Comparison of ENCODE assay signal across 37 cellular contexts in genomic region chr9:113916931-113917330, GRCh38. TPM values are rescaled to one million over a fixed set of nuclear protein-coding genes. Genes with fewer than 3 reads are reported as not detected.
DNase-seq lines count a peak whose midpoint lies in the region; ATAC-seq, FAIRE-seq and TF ChIP-seq lines count a peak whose summit lies in the region.
"Had no signal": no experiment of that assay in that cellular context is flagged by ENCODE, and none has a peak within 500 bp of the region (broad histone marks: within the 10 kb centered on the region; RNA-seq: fewer than 3 reads in every experiment).

No MANE protein-coding gene starts in this region.

- H3K4me1 ChIP-seq in HEK293 (ENCODE audit: control insufficient read depth, insufficient read depth, low read length) (no peaks in the 10 kb centered on the region), K562 (replicated peaks in 1 of 2; ENCODE audit: control insufficient read depth in 2 of 2, insufficient read depth in 2 of 2, low read length in 2 of 2) (no peaks in the 10 kb centered on the region)
- H3K4me1 ChIP-seq: A549, BLaER1, Caco-2 had no signal

- TF ChIP-seq EP300 in K562 (IDR thresholded peaks at IDR 0.05; ENCODE audit: low read length) = no peak

- FAIRE-seq in K562 (lab: Jason Lieb, UNC) = no peak
- FAIRE-seq: A204.1, A549, D721Med had no signal

- H3K4me1 Mint-ChIP-seq in activated CD4-positive, alpha-beta T cell treated with anti-CD3 and anti-CD28 coated beads, Interleukin-2, amount 10 ng/mL, durations not matched to agents 24 days and 14 days = no peaks in the 10 kb centered on the region
- H3K4me1 Mint-ChIP-seq in activated CD4-positive, alpha-beta T cell treated with anti-CD3 and anti-CD28 coated beads for 36 hours = no peaks in the 10 kb centered on the region
- no peaks in the 10 kb centered on the region for H3K4me1 Mint-ChIP-seq in activated T-cell treated with anti-CD3 and anti-CD28 coated beads, Interleukin-2, amount 50 U/mL, for 72 hours (ENCODE audit: low read depth)
- H3K4me1 Mint-ChIP-seq in immature natural killer cell = peaks cover 2 to 3% of the 10 kb centered on the region in 2 donors
- H3K4me1 Mint-ChIP-seq: B cell; CD4-positive, alpha-beta memory T cell; CD4-positive, CD25-positive, alpha-beta regulatory T cell; CD8-positive, alpha-beta memory T cell had no signal

- intact Hi-C loops in activated CD4-positive, alpha-beta T cell treated with anti-CD3 and anti-CD28 coated beads, Interleukin-2, amount 10 ng/mL, durations not matched to agents 24 days and 14 days (cut with micrococcal nuclease) = no loop called here
- intact Hi-C loops in activated CD4-positive, alpha-beta T cell treated with anti-CD3 and anti-CD28 coated beads for 36 hours (cut with DNase I, micrococcal nuclease) = no loop called here
- intact Hi-C loops in K562 (cut with micrococcal nuclease) = no loop called here

- no peak for TF ChIP-seq POLR2A in K562 (conservative IDR thresholded peaks at IDR 0.05)

- TF ChIP-seq CTCF in HEK293 (tag by site-specific recombination; IDR thresholded peaks at IDR 0.05) (no peak), K562 (IDR thresholded peaks at IDR 0.05 in 2 of 3, conservative IDR thresholded peaks at IDR 0.05 in 1 of 3; ENCODE audit: insufficient read depth in 2 of 3, low read depth in 1 of 3, low read length in 3 of 3) (no peak)

- no peaks in the 10 kb centered on the region for H3K36me3 ChIP-seq in HEK293 (ENCODE audit: control insufficient read depth in 2 of 2, insufficient read depth in 1 of 2, low read length in 2 of 2)
- no peaks in the 10 kb centered on the region for H3K36me3 ChIP-seq in K562 (ENCODE audit: control insufficient read depth, insufficient read depth, low read length)

- no peak overlapping the region for H3K9ac ChIP-seq in K562 (ENCODE audit: insufficient read depth in 1 of 2, low read depth in 2 of 2, low read length in 2 of 2)
- H3K9ac ChIP-seq: BLaER1; BLaER1 treated with 17β-estradiol and CSF1 and Interleukin-3, amounts not matched to agents 10 nM and 100 nM had no signal

- CTCF ChIA-PET in activated CD4-positive, alpha-beta T cell treated with anti-CD3 and anti-CD28 coated beads for 36 hours (lab: Charles Lee) = interaction anchor here (1.0 kb wide), 1 partner anchor 46 kb away, joined by 3 read pairs; no protein-coding TSS in a partner anchor
- CTCF ChIA-PET in HEK293 (lab: Yijun Ruan, JAX) (interaction anchor here (0.9 to 1.1 kb wide), 3 partner anchors 13 to 109 kb away, joined by 3 to 4 read pairs (median 3); no protein-coding TSS in a partner anchor), K562 (lab: Yijun Ruan, JAX; ENCODE audit: low intra/inter-chr PET ratio) (no interaction called here)

- H3K9me3 Mint-ChIP-seq in activated CD4-positive, alpha-beta T cell treated with anti-CD3 and anti-CD28 coated beads, Interleukin-2, amount 10 ng/mL, durations not matched to agents 24 days and 14 days = no peaks in the 10 kb centered on the region
- H3K9me3 Mint-ChIP-seq in activated CD4-positive, alpha-beta T cell treated with anti-CD3 and anti-CD28 coated beads for 36 hours (ENCODE audit: low read depth) = no peaks in the 10 kb centered on the region
- no peaks in the 10 kb centered on the region for H3K9me3 Mint-ChIP-seq in activated T-cell treated with anti-CD3 and anti-CD28 coated beads, Interleukin-2, amount 50 U/mL, for 72 hours
- peaks cover 0 to under 1% (median 0%) of the 10 kb centered on the region in 6 donors for H3K9me3 Mint-ChIP-seq in immature natural killer cell
- H3K9me3 Mint-ChIP-seq: CD14-positive monocyte; CD8-positive, alpha-beta T cell had no signal

- H3K9me1 ChIP-seq in K562 (ENCODE audit: control insufficient read depth, insufficient read depth, low read length) = no peaks in the 10 kb centered on the region

- H3K9me3 ChIP-seq in HEK293 (ENCODE audit: control insufficient read depth, insufficient read depth, low read depth, low read length) (no peaks in the 10 kb centered on the region), K562 (replicated peaks; ENCODE audit: control insufficient read depth, insufficient read depth, low read depth, low read length) (no peaks in the 10 kb centered on the region)
- H3K9me3 ChIP-seq: A549, BE2C, BLaER1, Caco-2 had no signal

- no peak overlapping the region for H3K27ac Mint-ChIP-seq in activated CD4-positive, alpha-beta T cell treated with anti-CD3 and anti-CD28 coated beads, Interleukin-2, amount 10 ng/mL, durations not matched to agents 24 days and 14 days
- no peak overlapping the region for H3K27ac Mint-ChIP-seq in activated CD4-positive, alpha-beta T cell treated with anti-CD3 and anti-CD28 coated beads for 36 hours
- no peak overlapping the region for H3K27ac Mint-ChIP-seq in activated T-cell treated with anti-CD3 and anti-CD28 coated beads, Interleukin-2, amount 50 U/mL, for 72 hours
- H3K27ac Mint-ChIP-seq in immature natural killer cell = no peak overlapping the region
- H3K27ac Mint-ChIP-seq: B cell; CD4-positive, alpha-beta memory T cell; CD4-positive, alpha-beta T cell; CD4-positive, CD25-positive, alpha-beta regulatory T cell; CD8-positive, alpha-beta T cell had no signal

- no peak overlapping the region for H3K4me2 ChIP-seq in K562 (ENCODE audit: insufficient read depth, low read length)
- H3K4me2 ChIP-seq: A549; BLaER1; BLaER1 treated with 17β-estradiol and CSF1 and Interleukin-3, amounts not matched to agents 10 nM and 100 nM had no signal

- ATAC-seq in activated CD4-positive, alpha-beta T cell treated with anti-CD3 and anti-CD28 coated beads for 36 hours = no peak
- ATAC-seq in K562 = no peak
- ATAC-seq in left lobe of liver = no peak
- no peak for ATAC-seq in activated T-cell treated with anti-CD3 and anti-CD28 coated beads, Interleukin-2, amount 50 U/mL, for 72 hours (replicated peaks in 1 of 2)
- ATAC-seq: A549; CD8-positive, alpha-beta T cell had no signal

- H2AFZ ChIP-seq in K562 (ENCODE audit: low read depth, low read length) = no peak overlapping the region

- no peak overlapping the region for H3K4me3 ChIP-seq in HEK293 (ENCODE audit: low read depth, low read length)
- H3K4me3 ChIP-seq in K562 = no peak overlapping the region
- H3K4me3 ChIP-seq: A549; BLaER1; BLaER1 treated with 17β-estradiol and CSF1 and Interleukin-3, amounts not matched to agents 10 nM and 100 nM had no signal

- no peaks in the 10 kb centered on the region for H3K27me3 ChIP-seq in K562 (ENCODE audit: control insufficient read depth in 2 of 2, insufficient read depth in 2 of 2, low read length in 2 of 2)
- H3K27me3 ChIP-seq: BE2C; BLaER1; BLaER1 treated with 17β-estradiol and CSF1 and Interleukin-3, amounts not matched to agents 10 nM and 100 nM had no signal

- no peaks in the 10 kb centered on the region for H3K36me3 Mint-ChIP-seq in activated CD4-positive, alpha-beta T cell treated with anti-CD3 and anti-CD28 coated beads, Interleukin-2, amount 10 ng/mL, durations not matched to agents 24 days and 14 days (ENCODE audit: low read depth)
- H3K36me3 Mint-ChIP-seq in activated CD4-positive, alpha-beta T cell treated with anti-CD3 and anti-CD28 coated beads for 36 hours (ENCODE audit: low read depth) = no peaks in the 10 kb centered on the region
- no peaks in the 10 kb centered on the region for H3K36me3 Mint-ChIP-seq in activated T-cell treated with anti-CD3 and anti-CD28 coated beads, Interleukin-2, amount 50 U/mL, for 72 hours (ENCODE audit: insufficient read depth in 2 of 2)
- H3K36me3 Mint-ChIP-seq in immature natural killer cell = peaks cover 0 to 4% (median under 1%) of the 10 kb centered on the region in 3 donors
- H3K36me3 Mint-ChIP-seq: CD4-positive, alpha-beta memory T cell; CD4-positive, CD25-positive, alpha-beta regulatory T cell; CD8-positive, alpha-beta memory T cell; CD8-positive, alpha-beta T cell had no signal

- POLR2A ChIA-PET in activated CD4-positive, alpha-beta T cell treated with anti-CD3 and anti-CD28 coated beads for 36 hours (lab: Charles Lee) = interaction anchor here (0.7 kb wide), 1 partner anchor 102 kb away, joined by 5 read pairs; no protein-coding TSS in a partner anchor
- POLR2A ChIA-PET in HEK293 (lab: Yijun Ruan, JAX) = no interaction called here
- POLR2A ChIA-PET in K562 (lab: Yijun Ruan, JAX) = interaction anchor here (0.5 to 1.1 kb wide), 2 partner anchors 37 to 219 kb away, joined by 3 to 4 read pairs; no protein-coding TSS in a partner anchor

- DNase-seq in activated CD4-positive, alpha-beta T cell treated with anti-CD3 and anti-CD28 coated beads, Interleukin-2, amount 10 ng/mL, durations not matched to agents 24 days and 14 days = peak; percentile 17
- no peak for DNase-seq in activated CD4-positive, alpha-beta T cell treated with anti-CD3 and anti-CD28 coated beads for 36 hours
- DNase-seq in K562 (ENCODE audit: extremely low read depth in 1 of 4, low spot score in 3 of 4) = no peak
- peak; percentile 11 for DNase-seq in left lobe of liver (ENCODE audit: low spot score)
- DNase-seq in NCI-H1930 (lab: John Stamatoyannopoulos, UW) = no peak
- no peak for DNase-seq in activated T-cell treated with anti-CD3 and anti-CD28 coated beads, Interleukin-2, amount 50 U/mL, for 72 hours
- DNase-seq in immature natural killer cell = no peak
- DNase-seq: 8988T; ACHN; AML-193; BE2C; C1 segment of cervical spinal cord; Caco-2; Calu3; CD4-positive, alpha-beta memory T cell; CD4-positive, alpha-beta T cell; CD4-positive, CD25-positive, alpha-beta regulatory T cell; CD8-positive, alpha-beta memory T cell; CD8-positive, alpha-beta T cell; COR-L47; DMS 273 treated with DMSO at 0.1 percent for 48 hours; DMS153; DMS53; DMS79; DMS79 treated with DMSO at 0.1 percent for 48 hours; DND-41; EL had no signal

- no peak for TF ChIP-seq RAD21 in K562 (CRISPR knock-in tag; conservative IDR thresholded peaks at IDR 0.05 in 1 of 2, IDR thresholded peaks at IDR 0.05 in 1 of 2)

- peaks cover 4% of the 10 kb centered on the region; the same call in 1 of the 2 replicates for H4K20me1 ChIP-seq in K562 (replicated peaks; ENCODE audit: control insufficient read depth, insufficient read depth, low read length)

- in situ Hi-C loops in K562 (cut with MboI) = no loop called here

- 62% methylated on average over 2 of the region's 2 CpGs for WGBS in K562 (ENCODE audit: insufficient coverage, low coverage, missing lambda C conversion rate)

- no TSS peak for BruUV-seq in K562 (replicated peaks; lab: Mats Ljungman, UMichigan)

- H3K27ac ChIP-seq in HEK293 (ENCODE audit: extremely low read depth, low read depth, low read length) = no peak overlapping the region
- no peak overlapping the region for H3K27ac ChIP-seq in K562 (ENCODE audit: extremely low read depth, low read depth, low read length)
- H3K27ac ChIP-seq: 22Rv1; A549; BLaER1; BLaER1 treated with 17β-estradiol and CSF1 and Interleukin-3, amounts not matched to agents 10 nM and 100 nM; C4-2B had no signal

- H3K79me2 ChIP-seq in K562 (ENCODE audit: control insufficient read depth, insufficient read depth, low read length) = no peaks in the 10 kb centered on the region

- no peak overlapping the region for H3K4me3 Mint-ChIP-seq in activated CD4-positive, alpha-beta T cell treated with anti-CD3 and anti-CD28 coated beads, Interleukin-2, amount 10 ng/mL, durations not matched to agents 24 days and 14 days
- H3K4me3 Mint-ChIP-seq in activated CD4-positive, alpha-beta T cell treated with anti-CD3 and anti-CD28 coated beads for 36 hours = no peak overlapping the region
- no peak overlapping the region for H3K4me3 Mint-ChIP-seq in activated T-cell treated with anti-CD3 and anti-CD28 coated beads, Interleukin-2, amount 50 U/mL, for 72 hours
- H3K4me3 Mint-ChIP-seq in immature natural killer cell = no peak overlapping the region
- H3K4me3 Mint-ChIP-seq: B cell; CD14-positive monocyte; CD4-positive, alpha-beta memory T cell; CD4-positive, alpha-beta T cell; CD4-positive, CD25-positive, alpha-beta regulatory T cell; CD8-positive, alpha-beta memory T cell; CD8-positive, alpha-beta T cell had no signal

- H3K27me3 Mint-ChIP-seq in activated CD4-positive, alpha-beta T cell treated with anti-CD3 and anti-CD28 coated beads, Interleukin-2, amount 10 ng/mL, durations not matched to agents 24 days and 14 days = peaks cover 5% of the 10 kb centered on the region
- H3K27me3 Mint-ChIP-seq in activated CD4-positive, alpha-beta T cell treated with anti-CD3 and anti-CD28 coated beads for 36 hours = no peaks in the 10 kb centered on the region
- H3K27me3 Mint-ChIP-seq in activated T-cell treated with anti-CD3 and anti-CD28 coated beads, Interleukin-2, amount 50 U/mL, for 72 hours (ENCODE audit: low read depth) = no peaks in the 10 kb centered on the region
- H3K27me3 Mint-ChIP-seq in immature natural killer cell (ENCODE audit: low read depth in 3 of 3) = peaks cover 0 to 2% (median 0%) of the 10 kb centered on the region in 3 donors
- H3K27me3 Mint-ChIP-seq: B cell; CD4-positive, alpha-beta T cell; CD4-positive, CD25-positive, alpha-beta regulatory T cell had no signal

RNA-seq across cellular contexts. Expression of gene ZNF618, which starts 40.8 kb away (rescaled TPM):
- 0.14 and 0.19 TPM in 2 replicates for total RNA-seq in activated CD4-positive, alpha-beta T cell treated with anti-CD3 and anti-CD28 coated beads, Interleukin-2, amount 10 ng/mL, durations not matched to agents 24 days and 14 days
- under 1 TPM; 0.11 TPM for total RNA-seq in activated CD4-positive, alpha-beta T cell treated with anti-CD3 and anti-CD28 coated beads for 36 hours
- 5.9 and 8.1 TPM in 2 replicates for total RNA-seq in K562 (2011; cell fraction: chromatin; rRNA removed; ENCODE audit: low replicate concordance)
- 2.8 and 5.8 TPM in 2 replicates for total RNA-seq in K562 (2011; cell fraction: nucleolus; rRNA removed)
- 4.7 and 6.1 TPM in 2 replicates for total RNA-seq in K562 (2011; cell fraction: nucleoplasm; rRNA removed)
- 4.4 and 5.0 TPM in 2 replicates for total RNA-seq in K562 (2014; rRNA removed)
- 2.9 and 3.3 TPM in 2 replicates for total RNA-seq in K562 (2014; rRNA removed; fragmentation: Illumina TruSeq; extraction: Trizol)
- 3.4 and 4.0 TPM in 2 replicates for total RNA-seq in K562 (2015; rRNA removed; fragmentation: Illumina TruSeq; extraction: Trizol)
- total RNA-seq in K562 (2021) = 13.4 and 13.7 TPM in 2 replicates
- 0.04 and 0.08 TPM in 2 replicates for polyA plus RNA-seq in K562 (2011; rRNA removed)
- polyA plus RNA-seq in K562 (2011; cell fraction: cytosol; rRNA removed) = 0.06 and 0.09 TPM in 2 replicates
- polyA plus RNA-seq in K562 (2011; cell fraction: nucleus; rRNA removed) = 0.04 and 0.24 TPM in 2 replicates
- polyA plus RNA-seq in K562 (2012) = 7.5 and 7.8 TPM in 2 replicates
- polyA plus RNA-seq in K562 (2014; fragmentation: Illumina TruSeq; extraction: Trizol) = 8.8 and 9.2 TPM in 2 replicates
- under 1 TPM; 0.22 to 0.32 TPM for polyA plus RNA-seq in K562 (2014; fragmentation: Nextera tagmentation; extraction: Ambion mirVana)
- 4.6 and 5.3 TPM in 2 replicates for polyA plus RNA-seq in K562 (2014; rRNA removed)
- polyA minus RNA-seq in K562 (2011; rRNA and poly(A)+ RNA removed) = 0.07 TPM in 1 of 2 replicates, not detected in the other
- polyA minus RNA-seq in K562 (2011; cell fraction: cytosol; rRNA and poly(A)+ RNA removed) = 0.36 TPM in 1 of 2 replicates, not detected in the other
- polyA minus RNA-seq in K562 (2011; cell fraction: nucleus; rRNA and poly(A)+ RNA removed) = 0.27 TPM in 1 of 2 replicates, not detected in the other
- 5.7 TPM for total RNA-seq in left lobe of liver
- total RNA-seq in activated T-cell treated with anti-CD3 and anti-CD28 coated beads, Interleukin-2, amount 50 U/mL, for 72 hours = under 1 TPM; 0.23 to 0.62 TPM
- polyA plus RNA-seq in immature natural killer cell = 1 to 10 TPM; 1.4 to 4.1 (median 3.9) TPM
- polyA plus RNA-seq: CD4-positive, CD25-positive, alpha-beta regulatory T cell had no signal

Comparison
In these comparisons a context has a peak if more than half of its experiments do, and no peak if none do; other contexts are left out.
1. DNase-seq: peak in activated CD4-positive, alpha-beta T cell treated with anti-CD3 and anti-CD28 coated beads, Interleukin-2, amount 10 ng/mL, durations not matched to agents 24 days and 14 days (single experiment) and left lobe of liver (single experiment); none in activated CD4-positive, alpha-beta T cell treated with anti-CD3 and anti-CD28 coated beads for 36 hours (single experiment), K562 (0 of 4), NCI-H1930 (0 of 2), activated T-cell treated with anti-CD3 and anti-CD28 coated beads, Interleukin-2, amount 50 U/mL, for 72 hours (0 of 2) and immature natural killer cell (0 of 3).